Comparison of ENCODE assay signal across 3 cellular contexts in the genomic region with DNA sequence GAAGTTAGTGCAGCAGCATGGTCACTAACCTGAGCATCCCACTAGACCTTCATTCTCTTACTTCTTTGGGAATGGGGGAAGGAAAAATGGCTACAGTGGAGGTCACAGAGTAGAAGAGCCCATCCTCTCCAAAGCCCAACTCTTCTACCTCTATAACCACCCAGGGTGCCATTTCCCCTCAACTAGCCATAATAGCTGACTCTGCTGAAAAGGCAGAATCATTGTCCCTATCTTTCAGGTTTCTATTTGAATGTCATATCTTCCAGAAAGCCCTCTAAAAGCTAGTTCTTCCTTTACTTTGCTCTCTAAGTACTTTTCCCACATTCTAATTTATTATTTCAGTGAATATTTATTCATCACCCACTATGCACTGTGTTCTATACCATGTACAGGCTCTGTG.
TF ChIP-seq lines count a peak whose summit lies in the region.

No MANE protein-coding gene starts in this region.

TF ChIP-seq in A549, 52 proteins besides CTCF, POLR2A, EP300 and RAD21:
- TF ChIP-seq MAFK (IDR thresholded peaks at IDR 0.05; ENCODE audit: partially characterized antibody) (peak; percentile 71), ZFP36 (IDR thresholded peaks at IDR 0.05; ENCODE audit: borderline replicate concordance, partially characterized antibody) (no peak)

TF ChIP-seq in IMR-90, 13 proteins besides CTCF, POLR2A, EP300 and RAD21:
- TF ChIP-seq BHLHE40 (IDR thresholded peaks at IDR 0.05; ENCODE audit: low read depth, low read length) (no peak), MAFK (IDR thresholded peaks at IDR 0.05; ENCODE audit: low read depth, low read length) (peak; percentile 79)
- TF ChIP-seq, protein P1, sequence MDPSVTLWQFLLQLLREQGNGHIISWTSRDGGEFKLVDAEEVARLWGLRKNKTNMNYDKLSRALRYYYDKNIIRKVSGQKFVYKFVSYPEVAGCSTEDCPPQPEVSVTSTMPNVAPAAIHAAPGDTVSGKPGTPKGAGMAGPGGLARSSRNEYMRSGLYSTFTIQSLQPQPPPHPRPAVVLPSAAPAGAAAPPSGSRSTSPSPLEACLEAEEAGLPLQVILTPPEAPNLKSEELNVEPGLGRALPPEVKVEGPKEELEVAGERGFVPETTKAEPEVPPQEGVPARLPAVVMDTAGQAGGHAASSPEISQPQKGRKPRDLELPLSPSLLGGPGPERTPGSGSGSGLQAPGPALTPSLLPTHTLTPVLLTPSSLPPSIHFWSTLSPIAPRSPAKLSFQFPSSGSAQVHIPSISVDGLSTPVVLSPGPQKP (IDR thresholded peaks at IDR 0.05; ENCODE audit: borderline replicate concordance, low read depth, low read length), result no peak
TF ChIP-seq in IMR-90: peak in this region for 1.

TF ChIP-seq in endothelial cell of umbilical vein, 7 proteins besides CTCF, POLR2A, EP300 and RAD21:
- TF ChIP-seq, protein P2, sequence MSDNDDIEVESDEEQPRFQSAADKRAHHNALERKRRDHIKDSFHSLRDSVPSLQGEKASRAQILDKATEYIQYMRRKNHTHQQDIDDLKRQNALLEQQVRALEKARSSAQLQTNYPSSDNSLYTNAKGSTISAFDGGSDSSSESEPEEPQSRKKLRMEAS (IDR thresholded peaks at IDR 0.05; ENCODE audit: insufficient read depth, insufficient read length), result no peak
- no peak for TF ChIP-seq GATA2 (IDR thresholded peaks at IDR 0.05; ENCODE audit: insufficient read depth, insufficient read length, low read depth, low read length)
- TF ChIP-seq MYC (IDR thresholded peaks at IDR 0.05; ENCODE audit: low read depth, low read length), result no peak
- no peak for TF ChIP-seq FOS (IDR thresholded peaks at IDR 0.05; ENCODE audit: borderline replicate concordance, insufficient read depth, low read length)
- no peak for TF ChIP-seq JUN (IDR thresholded peaks at IDR 0.05; ENCODE audit: borderline replicate concordance, insufficient read depth, insufficient read length, low read depth)
- no peak for TF ChIP-seq POLR2AphosphoS5 (IDR thresholded peaks at IDR 0.05; ENCODE audit: insufficient read depth, low read depth, low read length)
- no peak for TF ChIP-seq EZH2 (IDR thresholded peaks at IDR 0.05; ENCODE audit: borderline replicate concordance, low read depth, low read length, severe bottlenecking)
